In genomic region chr17:38322897-38323296, GRCh38 we compare ENCODE assay signal across 12 cellular contexts. TPM values are rescaled to one million over a fixed set of nuclear protein-coding genes. Genes with fewer than 3 reads are reported as not detected.
DNase-seq lines count a peak whose midpoint lies in the region; ATAC-seq and TF ChIP-seq lines count a peak whose summit lies in the region.
"Had no signal": no experiment of that assay in that cellular context is flagged by ENCODE, and none has a peak within 500 bp of the region (broad histone marks: within the 10 kb centered on the region; RNA-seq: fewer than 3 reads in every experiment).

No MANE protein-coding gene starts in this region.

- POLR2A ChIA-PET in activated CD8-positive, alpha-beta T cell treated with anti-CD3 and anti-CD28 coated beads, Interleukin-2, amount 10 ng/mL, durations not matched to agents 7 days and 5 days (lab: Charles Lee), result interaction anchor here (0.6 kb wide), 1 partner anchor 11 kb away, joined by 3 read pairs; no protein-coding TSS in a partner anchor
- POLR2A ChIA-PET in activated CD8-positive, alpha-beta T cell treated with anti-CD3 and anti-CD28 coated beads for 36 hours (lab: Charles Lee), result interaction anchor here (0.6 to 1.5 kb wide), 3 partner anchors 32 to 907 kb away, joined by 3 to 4 read pairs (median 3); no protein-coding TSS in a partner anchor
- POLR2A ChIA-PET in IMR-90 (lab: Charles Lee; ENCODE audit: unreplicated experiment), result no interaction called here

- TF ChIP-seq RAD21 in IMR-90 (IDR thresholded peaks at IDR 0.05; ENCODE audit: low read length), result no peak

- no peak overlapping the region for H3K14ac ChIP-seq in IMR-90 (replicated peaks; ENCODE audit: low read depth, low read length)

- H3K9me3 ChIP-seq in IMR-90 (ENCODE audit: control insufficient read depth, insufficient read depth, low read length) (no peaks in the 10 kb centered on the region), fibroblast of lung (ENCODE audit: control insufficient read depth, insufficient read depth, low read depth, low read length) (no peaks in the 10 kb centered on the region), ascending aorta (no peaks in the 10 kb centered on the region)
- H3K9me3 ChIP-seq: BLaER1 treated with 17β-estradiol and CSF1 and Interleukin-3, amounts not matched to agents 10 nM and 100 nM had no signal

- H3K4me3 Mint-ChIP-seq in activated CD8-positive, alpha-beta T cell treated with anti-CD3 and anti-CD28 coated beads, Interleukin-2, amount 10 ng/mL, durations not matched to agents 7 days and 5 days, result no peak overlapping the region
- no peak overlapping the region for H3K4me3 Mint-ChIP-seq in activated CD8-positive, alpha-beta T cell treated with anti-CD3 and anti-CD28 coated beads for 36 hours
- no peak overlapping the region for H3K4me3 Mint-ChIP-seq in brain
- H3K4me3 Mint-ChIP-seq: CD4-positive, CD25-positive, alpha-beta regulatory T cell had no signal

- peaks cover 20% of the 10 kb centered on the region for H3K36me3 Mint-ChIP-seq in activated CD8-positive, alpha-beta T cell treated with anti-CD3 and anti-CD28 coated beads, Interleukin-2, amount 10 ng/mL, durations not matched to agents 7 days and 5 days (ENCODE audit: low read depth)
- peaks cover 26% of the 10 kb centered on the region for H3K36me3 Mint-ChIP-seq in activated CD8-positive, alpha-beta T cell treated with anti-CD3 and anti-CD28 coated beads for 36 hours (ENCODE audit: low read depth)
- peaks cover 28% of the 10 kb centered on the region for H3K36me3 Mint-ChIP-seq in brain

- peak overlapping the region; percentile 70; the same call in 1 of the 2 replicates for H3K27ac ChIP-seq in IMR-90 (ENCODE audit: insufficient read depth, low read length)
- no peak overlapping the region for H3K27ac ChIP-seq in fibroblast of lung (ENCODE audit: insufficient read depth, low read length)
- no peak overlapping the region for H3K27ac ChIP-seq in ascending aorta
- H3K27ac ChIP-seq: 22Rv1 had no signal

- no peaks in the 10 kb centered on the region for H3K9me3 Mint-ChIP-seq in activated CD8-positive, alpha-beta T cell treated with anti-CD3 and anti-CD28 coated beads, Interleukin-2, amount 10 ng/mL, durations not matched to agents 7 days and 5 days (ENCODE audit: insufficient read depth)
- no peaks in the 10 kb centered on the region for H3K9me3 Mint-ChIP-seq in activated CD8-positive, alpha-beta T cell treated with anti-CD3 and anti-CD28 coated beads for 36 hours
- H3K9me3 Mint-ChIP-seq in brain, result no peaks in the 10 kb centered on the region
- H3K9me3 Mint-ChIP-seq: CD4-positive, CD25-positive, alpha-beta regulatory T cell had no signal

- no peak for TF ChIP-seq POLR2A in IMR-90 (IDR thresholded peaks at IDR 0.05; ENCODE audit: low read depth, low read length)

- in situ Hi-C loops in IMR-90 (cut with MboI; ENCODE audit: low sequenced_read_pairs), result no loop called here

- H3K56ac ChIP-seq in IMR-90 (ENCODE audit: extremely low read depth, insufficient read depth, low read length), result no peak overlapping the region

- peak overlapping the region; percentile 69 for H2BK5ac ChIP-seq in IMR-90 (ENCODE audit: low read depth, low read length, poor library complexity, severe bottlenecking)

- H4K20me1 ChIP-seq in IMR-90 (ENCODE audit: insufficient read depth, low read length), result no peaks in the 10 kb centered on the region; the same call in 1 of the 2 replicates
- H4K20me1 ChIP-seq in fibroblast of lung (ENCODE audit: control insufficient read depth, extremely low read depth, insufficient read depth, low read length), result no peaks in the 10 kb centered on the region
- H4K20me1 ChIP-seq: BLaER1 treated with 17β-estradiol and CSF1 and Interleukin-3, amounts not matched to agents 10 nM and 100 nM had no signal

- no peak overlapping the region; the same call in 1 of the 2 replicates for H3K4me2 ChIP-seq in IMR-90 (ENCODE audit: low read depth, low read length)
- peak overlapping the region; percentile 51 for H3K4me2 ChIP-seq in fibroblast of lung (ENCODE audit: extremely low read depth, insufficient read depth, low read length)

- no peak for TF ChIP-seq CTCF in activated CD8-positive, alpha-beta T cell treated with anti-CD3 and anti-CD28 coated beads for 36 hours (IDR thresholded peaks at IDR 0.05)
- TF ChIP-seq CTCF in IMR-90 (conservative IDR thresholded peaks at IDR 0.05; ENCODE audit: low read depth, low read length), result no peak
- TF ChIP-seq CTCF in brain (conservative IDR thresholded peaks at IDR 0.05), result no peak
- TF ChIP-seq CTCF in fibroblast of lung (conservative IDR thresholded peaks at IDR 0.05 in 1 of 2, IDR thresholded peaks at IDR 0.05 in 1 of 2; ENCODE audit: low read depth in 1 of 2, low read length in 2 of 2), result no peak
- TF ChIP-seq CTCF in ascending aorta (IDR thresholded peaks at IDR 0.05), result no peak

- H3K9ac ChIP-seq in IMR-90 (ENCODE audit: low read depth, low read length) (no peak overlapping the region), fibroblast of lung (ENCODE audit: insufficient read depth, low read length) (no peak overlapping the region)
- H3K9ac ChIP-seq: BLaER1 treated with 17β-estradiol and CSF1 and Interleukin-3, amounts not matched to agents 10 nM and 100 nM had no signal

- H3K27me3 Mint-ChIP-seq in activated CD8-positive, alpha-beta T cell treated with anti-CD3 and anti-CD28 coated beads, Interleukin-2, amount 10 ng/mL, durations not matched to agents 7 days and 5 days (ENCODE audit: low read depth), result no peaks in the 10 kb centered on the region
- H3K27me3 Mint-ChIP-seq in activated CD8-positive, alpha-beta T cell treated with anti-CD3 and anti-CD28 coated beads for 36 hours, result no peaks in the 10 kb centered on the region
- H3K27me3 Mint-ChIP-seq in brain, result peaks cover 7% of the 10 kb centered on the region
- H3K27me3 Mint-ChIP-seq: CD4-positive, CD25-positive, alpha-beta regulatory T cell had no signal

- H4K5ac ChIP-seq in IMR-90 (ENCODE audit: low read depth, low read length), result no peak overlapping the region

- no peak overlapping the region for H4K91ac ChIP-seq in IMR-90 (ENCODE audit: insufficient read depth, low read depth, low read length)

- H3K27me3 ChIP-seq in IMR-90 (ENCODE audit: control insufficient read depth, insufficient read depth, low read length), result peaks cover 7% of the 10 kb centered on the region; the same call in 1 of the 2 replicates
- peaks cover under 1% of the 10 kb centered on the region for H3K27me3 ChIP-seq in fibroblast of lung (ENCODE audit: control insufficient read depth, insufficient read depth, low read length)
- no peaks in the 10 kb centered on the region for H3K27me3 ChIP-seq in ascending aorta
- H3K27me3 ChIP-seq: BLaER1 treated with 17β-estradiol and CSF1 and Interleukin-3, amounts not matched to agents 10 nM and 100 nM had no signal

- no peak overlapping the region for H2AK5ac ChIP-seq in IMR-90 (ENCODE audit: low read depth, low read length)

- peaks cover 12% of the 10 kb centered on the region for H3K4me1 ChIP-seq in IMR-90 (ENCODE audit: control insufficient read depth, insufficient read depth, low read length)
- H3K4me1 ChIP-seq in fibroblast of lung (ENCODE audit: control insufficient read depth, extremely low read depth, insufficient read depth, low read length), result peaks cover 7% of the 10 kb centered on the region
- no peaks in the 10 kb centered on the region for H3K4me1 ChIP-seq in ascending aorta

- H3K27ac Mint-ChIP-seq in activated CD8-positive, alpha-beta T cell treated with anti-CD3 and anti-CD28 coated beads, Interleukin-2, amount 10 ng/mL, durations not matched to agents 7 days and 5 days, result peak overlapping the region; percentile 61
- H3K27ac Mint-ChIP-seq in activated CD8-positive, alpha-beta T cell treated with anti-CD3 and anti-CD28 coated beads for 36 hours, result no peak overlapping the region
- peak overlapping the region in 3 of 5 experiments; percentile 3 to 92 (median 81) for H3K27ac Mint-ChIP-seq in brain

- peaks cover 12% of the 10 kb centered on the region for H3K4me1 Mint-ChIP-seq in activated CD8-positive, alpha-beta T cell treated with anti-CD3 and anti-CD28 coated beads, Interleukin-2, amount 10 ng/mL, durations not matched to agents 7 days and 5 days (ENCODE audit: low read depth)
- peaks cover 7% of the 10 kb centered on the region for H3K4me1 Mint-ChIP-seq in activated CD8-positive, alpha-beta T cell treated with anti-CD3 and anti-CD28 coated beads for 36 hours (ENCODE audit: low read depth)
- H3K4me1 Mint-ChIP-seq in brain, result peaks cover 36% of the 10 kb centered on the region

- H2AK9ac ChIP-seq in IMR-90 (replicated peaks; ENCODE audit: low read depth, low read length, poor library complexity), result no peak overlapping the region

- H2AFZ ChIP-seq in IMR-90 (replicated peaks; ENCODE audit: low read length, poor library complexity), result no peak overlapping the region
- H2AFZ ChIP-seq in fibroblast of lung (ENCODE audit: low read length), result no peak overlapping the region

- no peak overlapping the region for H4K8ac ChIP-seq in IMR-90 (ENCODE audit: low read depth in 2 of 2, low read length in 2 of 2)

- no peak for ATAC-seq in activated CD8-positive, alpha-beta T cell treated with anti-CD3 and anti-CD28 coated beads, Interleukin-2, amount 10 ng/mL, durations not matched to agents 7 days and 5 days
- ATAC-seq in activated CD8-positive, alpha-beta T cell treated with anti-CD3 and anti-CD28 coated beads for 36 hours, result no peak
- ATAC-seq in IMR-90 (ENCODE audit: low read depth), result peak; percentile 65

- intact Hi-C loops in activated CD8-positive, alpha-beta T cell treated with anti-CD3 and anti-CD28 coated beads for 36 hours (cut with micrococcal nuclease), result no loop called here
- intact Hi-C loops in IMR-90 (cut with micrococcal nuclease) (no loop called here), ascending aorta (cut with DNase I) (no loop called here)

- no peak overlapping the region for H2BK15ac ChIP-seq in IMR-90 (ENCODE audit: low read depth, low read length)

- WGBS in IMR-90 (ENCODE audit: extremely low coverage in 2 of 2, insufficient read length in 1 of 2), 2 experiments, result no CpG with 5 or more reads among the region's 1 CpG

- no peaks in the 10 kb centered on the region; a peak in 1 of 4 replicates for H3K79me1 ChIP-seq in IMR-90 (ENCODE audit: low read depth in 1 of 2, low read length in 2 of 2)

- DNase-seq in activated CD8-positive, alpha-beta T cell treated with anti-CD3 and anti-CD28 coated beads, Interleukin-2, amount 10 ng/mL, durations not matched to agents 7 days and 5 days, result no peak
- no peak for DNase-seq in activated CD8-positive, alpha-beta T cell treated with anti-CD3 and anti-CD28 coated beads for 36 hours
- DNase-seq in IMR-90 (peak; percentile 62), fibroblast of lung (ENCODE audit: low read depth in 2 of 2) (peak in 1 of 2 donors; percentile 49), medulla oblongata (ENCODE audit: extremely low spot score) (no peak), ascending aorta (ENCODE audit: low spot score in 2 of 2) (no peak)
- DNase-seq in stimulated activated CD8-positive, alpha-beta memory T cell treated with anti-CD3 and anti-CD28 coated beads, Interleukin-4, amount 100 ng/mL, for 48 hours, result no peak

- no peak overlapping the region for H2BK20ac ChIP-seq in IMR-90 (ENCODE audit: low read depth, low read length)

- no peak overlapping the region for H2BK120ac ChIP-seq in IMR-90 (ENCODE audit: low read depth, low read length)

- CTCF ChIA-PET in activated CD8-positive, alpha-beta T cell treated with anti-CD3 and anti-CD28 coated beads, Interleukin-2, amount 10 ng/mL, durations not matched to agents 7 days and 5 days (lab: Charles Lee), result interaction anchor here (0.6 to 3.0 kb wide), 8 partner anchors 9 to 237 kb away, joined by 3 to 15 read pairs (median 8); no protein-coding TSS in a partner anchor
- CTCF ChIA-PET in activated CD8-positive, alpha-beta T cell treated with anti-CD3 and anti-CD28 coated beads for 36 hours (lab: Charles Lee), result interaction anchor here (1.1 to 3.8 kb wide), 8 partner anchors 11 to 91 kb away, joined by 3 to 49 read pairs (median 7); no protein-coding TSS in a partner anchor
- CTCF ChIA-PET in IMR-90 (lab: Yijun Ruan, JAX), result interaction anchor here (1.2 kb wide), 1 partner anchor 9 kb away, joined by 5 read pairs; no protein-coding TSS in a partner anchor

- H3K23ac ChIP-seq in IMR-90 (ENCODE audit: low read depth, low read length), result no peak overlapping the region

- no peak overlapping the region for H3K4ac ChIP-seq in IMR-90 (ENCODE audit: low read depth, low read length)

- H3K18ac ChIP-seq in IMR-90 (ENCODE audit: low read depth, low read length), result no peak overlapping the region

- H3K9me1 ChIP-seq in IMR-90 (ENCODE audit: insufficient read depth, low read length), result 0 out of 2 replicates have a peak, but pooled peaks cover 5% of the 10 kb centered on the region

- no TSS peak for BruUV-seq in IMR-90 (replicated peaks; lab: Mats Ljungman, UMichigan)

- dilution Hi-C loops in IMR-90 (cut with HindIII; ENCODE audit: low sequenced_read_pairs, unreplicated experiment), result no loop called here

- H3K79me2 ChIP-seq in fibroblast of lung (ENCODE audit: control insufficient read depth, insufficient read depth, low read length), result no peaks in the 10 kb centered on the region

- H3K36me3 ChIP-seq in IMR-90 (ENCODE audit: control insufficient read depth, insufficient read depth, low read length) (peaks cover 13% of the 10 kb centered on the region), fibroblast of lung (ENCODE audit: control insufficient read depth, insufficient read depth, low read length) (peaks cover 1% of the 10 kb centered on the region), ascending aorta (peaks cover 13 to 24% of the 10 kb centered on the region in 2 donors)

- no peak overlapping the region for H3K4me3 ChIP-seq in IMR-90 (ENCODE audit: insufficient read depth, low read depth, low read length)
- H3K4me3 ChIP-seq in fibroblast of lung (replicated peaks in 1 of 4; ENCODE audit: control extremely low read depth in 1 of 4, insufficient read depth in 1 of 4, low read depth in 3 of 4, low read length in 4 of 4), result no peak overlapping the region
- no peak overlapping the region for H3K4me3 ChIP-seq in ascending aorta
- H3K4me3 ChIP-seq: BLaER1 treated with 17β-estradiol and CSF1 and Interleukin-3, amounts not matched to agents 10 nM and 100 nM had no signal

RNA-seq across cellular contexts. Expression of gene GPR179, which starts 20.9 kb away (rescaled TPM):
- total RNA-seq in activated CD8-positive, alpha-beta T cell treated with anti-CD3 and anti-CD28 coated beads, Interleukin-2, amount 10 ng/mL, durations not matched to agents 7 days and 5 days, result under 1 TPM in 1 of 2 experiments, not detected in 1; 0.08 TPM
- total RNA-seq in activated CD8-positive, alpha-beta T cell treated with anti-CD3 and anti-CD28 coated beads for 36 hours, result under 1 TPM in 1 of 2 experiments, not detected in 1; 0.07 TPM
- total RNA-seq in IMR-90 (2012; rRNA removed), result not detected in 2 replicates
- not detected in 2 replicates for polyA plus RNA-seq in IMR-90 (2012; rRNA removed)
- under 0.01 and 0.01 TPM in 2 replicates for polyA plus RNA-seq in IMR-90 (2012; cell fraction: cytosol; rRNA removed)
- polyA plus RNA-seq in IMR-90 (2012; cell fraction: nucleus; rRNA removed; ENCODE audit: low replicate concordance), result 0.03 and 0.04 TPM in 2 replicates
- 1.2 TPM for polyA plus RNA-seq in brain (ENCODE audit: insufficient read depth, low read depth, low replicate concordance)
- under 0.01 TPM in 2 replicates for total RNA-seq in fibroblast of lung
- polyA plus RNA-seq in fibroblast of lung, result not detected in 2 replicates
- polyA plus RNA-seq in fibroblast of lung (2012), result not detected in 2 replicates
- polyA minus RNA-seq in fibroblast of lung (ENCODE audit: low replicate concordance), result 0.31 TPM in 1 of 2 replicates, not detected in the other
- total RNA-seq in ascending aorta, result not detected
- total RNA-seq: HepG2 had no signal
- polyA plus RNA-seq: CD4-positive, CD25-positive, alpha-beta regulatory T cell had no signal

RNA-seq across cellular contexts. Expression of gene MRPL45, which starts 25.9 kb away (rescaled TPM):
- 10 to 100 TPM; 25.8 to 26.3 TPM for total RNA-seq in activated CD8-positive, alpha-beta T cell treated with anti-CD3 and anti-CD28 coated beads, Interleukin-2, amount 10 ng/mL, durations not matched to agents 7 days and 5 days
- 10 to 100 TPM; 54.3 to 54.6 TPM for total RNA-seq in activated CD8-positive, alpha-beta T cell treated with anti-CD3 and anti-CD28 coated beads for 36 hours
- total RNA-seq in IMR-90 (2012; rRNA removed) (44.2 and 46.8 TPM in 2 replicates), fibroblast of lung (34.7 and 35.4 TPM in 2 replicates), ascending aorta (27.5 TPM)
- polyA plus RNA-seq in IMR-90 (2012; rRNA removed) (36.3 and 39.6 TPM in 2 replicates), brain (ENCODE audit: insufficient read depth, low read depth, low replicate concordance) (44.3 TPM), fibroblast of lung (56.1 and 59.6 TPM in 2 replicates)
- polyA plus RNA-seq in IMR-90 (2012; cell fraction: cytosol; rRNA removed), result 15.4 and 41.7 TPM in 2 replicates
- 4.9 and 23.6 TPM in 2 replicates for polyA plus RNA-seq in IMR-90 (2012; cell fraction: nucleus; rRNA removed; ENCODE audit: low replicate concordance)
- polyA plus RNA-seq in fibroblast of lung (2012), result 34.1 and 37.8 TPM in 2 replicates
- polyA minus RNA-seq in fibroblast of lung (ENCODE audit: low replicate concordance), result 14.8 and 25.7 TPM in 2 replicates

RNA-seq across cellular contexts. Expression of gene SOCS7, which starts 28.7 kb away (rescaled TPM):
- total RNA-seq in activated CD8-positive, alpha-beta T cell treated with anti-CD3 and anti-CD28 coated beads, Interleukin-2, amount 10 ng/mL, durations not matched to agents 7 days and 5 days, result 10 to 100 TPM; 13.0 to 15.3 TPM
- 10 to 100 TPM; 18.0 to 18.9 TPM for total RNA-seq in activated CD8-positive, alpha-beta T cell treated with anti-CD3 and anti-CD28 coated beads for 36 hours
- total RNA-seq in IMR-90 (2012; rRNA removed), result 6.5 and 7.5 TPM in 2 replicates
- polyA plus RNA-seq in IMR-90 (2012; rRNA removed), result 6.8 and 9.2 TPM in 2 replicates
- polyA plus RNA-seq in IMR-90 (2012; cell fraction: cytosol; rRNA removed), result 3.7 TPM in 2 replicates
- 13.4 and 14.2 TPM in 2 replicates for polyA plus RNA-seq in IMR-90 (2012; cell fraction: nucleus; rRNA removed; ENCODE audit: low replicate concordance)
- 35.3 TPM for polyA plus RNA-seq in brain (ENCODE audit: insufficient read depth, low read depth, low replicate concordance)
- total RNA-seq in fibroblast of lung, result 9.4 and 9.8 TPM in 2 replicates
- 4.8 and 5.2 TPM in 2 replicates for polyA plus RNA-seq in fibroblast of lung
- polyA plus RNA-seq in fibroblast of lung (2012), result 4.1 and 6.3 TPM in 2 replicates
- polyA minus RNA-seq in fibroblast of lung (ENCODE audit: low replicate concordance), result 14.3 and 38.2 TPM in 2 replicates
- total RNA-seq in ascending aorta, result 10.3 TPM
